ENCODE assay signal across 8 cellular contexts in the genomic region with DNA sequence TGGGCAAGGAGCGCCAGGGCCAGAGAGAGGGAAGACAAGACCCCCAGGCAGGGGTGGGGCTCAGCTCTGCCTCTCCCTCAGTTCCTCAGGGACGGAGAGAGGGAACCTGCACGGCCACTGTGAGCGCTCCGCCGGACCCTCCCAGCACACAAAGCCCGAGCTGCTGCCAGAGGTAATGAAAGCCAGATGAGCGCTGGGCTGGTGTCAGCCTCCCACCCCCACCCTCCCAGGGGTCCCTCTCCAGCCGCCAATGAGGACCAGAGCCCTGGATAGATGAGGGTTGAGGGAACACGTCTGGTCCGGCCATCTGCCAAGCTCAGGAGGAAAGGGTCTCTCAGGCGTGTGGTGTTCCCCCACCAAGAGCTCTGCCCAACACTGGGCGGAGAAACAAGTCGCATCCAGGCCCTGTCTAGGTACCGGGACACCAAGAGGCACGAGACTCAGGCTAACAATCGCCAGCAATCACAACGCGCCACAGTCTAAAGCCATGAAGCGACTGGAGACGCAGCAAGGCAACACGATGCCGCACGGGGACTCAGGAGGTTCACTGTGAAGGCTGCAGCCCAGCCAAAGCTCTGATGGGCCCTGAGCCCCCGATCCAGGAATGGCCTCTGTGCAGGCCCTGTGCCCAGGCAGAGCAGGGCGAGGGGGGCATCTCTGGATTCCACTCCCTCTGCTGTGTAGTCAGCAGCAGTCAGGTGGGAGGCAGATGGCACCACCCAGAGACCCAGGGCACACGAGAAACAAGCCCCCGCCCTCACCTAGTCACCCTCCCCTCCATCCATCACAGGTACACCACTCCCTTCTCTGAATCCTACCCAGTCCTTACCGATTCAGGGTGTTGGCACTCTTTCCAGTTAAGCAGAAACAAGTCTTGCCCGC. TPM values are rescaled to one million over a fixed set of nuclear protein-coding genes. Genes with fewer than 3 reads are reported as not detected.
DNase-seq lines count a peak whose midpoint lies in the region; ATAC-seq, FAIRE-seq and TF ChIP-seq lines count a peak whose summit lies in the region.

No MANE protein-coding gene starts in this region.

- no peak for TF ChIP-seq CTCF in adrenal gland (IDR thresholded peaks at IDR 0.05)

- no peak for ATAC-seq in HG02763 (IDR thresholded peaks at IDR 0.05; ENCODE audit: unreplicated experiment)

- peak overlapping the region in 2 of 4 donors; percentile 65 to 82 for H3K4me3 ChIP-seq in adrenal gland

- peaks cover 35% of the 10 kb centered on the region for H3K4me1 Mint-ChIP-seq in T-helper 2 cell treated with Interferon-gamma antibody and Interleukin-4, amounts not matched to agents 5 μg/mL and 100 μg/mL, for 36 hours (ENCODE audit: low read depth)

- H3K4me1 ChIP-seq in adrenal gland (replicated peaks in 1 of 2) = peaks cover 77 to 84% of the 10 kb centered on the region in 2 donors

- H3K27ac Mint-ChIP-seq in T-helper 2 cell treated with Interferon-gamma antibody and Interleukin-4, amounts not matched to agents 5 μg/mL and 100 μg/mL, for 36 hours = no peak overlapping the region

- H3K4me3 Mint-ChIP-seq in T-helper 2 cell treated with Interferon-gamma antibody and Interleukin-4, amounts not matched to agents 5 μg/mL and 100 μg/mL, for 36 hours = peak overlapping the region; percentile 80

- WGBS in adrenal gland, 4 donors = 56 to 73% (median 62%) methylated on average over 3 to 30 of the region's 30 CpGs

- intact Hi-C loops in adrenal gland (cut with DNase I) = no loop called here

- no peak for TF ChIP-seq POLR2A in adrenal gland (IDR thresholded peaks at IDR 0.05)

- no peak for DNase-seq in T-helper 2 cell treated with Interferon-gamma antibody and Interleukin-4, amounts not matched to agents 5 μg/mL and 100 μg/mL, for 36 hours (ENCODE audit: low spot score)
- DNase-seq in T-helper 2 cell (no peak), adrenal gland (peak in 2 of 7 donors; percentile 26 to 43), superior temporal gyrus (ENCODE audit: extremely low spot score) (peak; percentile 61), HTR-8/SVneo (ENCODE audit: insufficient read length, low spot score) (no peak), mucosa of gallbladder (ENCODE audit: low spot score) (no peak)

- peaks cover 4% of the 10 kb centered on the region for H3K36me3 Mint-ChIP-seq in T-helper 2 cell treated with Interferon-gamma antibody and Interleukin-4, amounts not matched to agents 5 μg/mL and 100 μg/mL, for 36 hours (ENCODE audit: low read depth)

- H3K27me3 Mint-ChIP-seq in T-helper 2 cell treated with Interferon-gamma antibody and Interleukin-4, amounts not matched to agents 5 μg/mL and 100 μg/mL, for 36 hours (ENCODE audit: low read depth) = no peaks in the 10 kb centered on the region

- no peaks in the 10 kb centered on the region for H3K27me3 ChIP-seq in adrenal gland
- no peaks in the 10 kb centered on the region for H3K27me3 ChIP-seq in layer of hippocampus (ENCODE audit: control insufficient read depth, insufficient read depth, low read length)

- H3K9me3 ChIP-seq in adrenal gland (replicated peaks in 1 of 3) = no peaks in the 10 kb centered on the region

- no peak for FAIRE-seq in HTR-8/SVneo (lab: Jason Lieb, UNC)

- peak overlapping the region; percentile 4 to 96 (median 85) for H3K27ac ChIP-seq in adrenal gland
- peak overlapping the region; percentile 97 for H3K27ac ChIP-seq in layer of hippocampus (ENCODE audit: low read depth, low read length)

- no peaks in the 10 kb centered on the region for H3K36me3 ChIP-seq in adrenal gland (replicated peaks in 1 of 2)

- no peaks in the 10 kb centered on the region for H3K9me3 Mint-ChIP-seq in T-helper 2 cell treated with Interferon-gamma antibody and Interleukin-4, amounts not matched to agents 5 μg/mL and 100 μg/mL, for 36 hours

RNA-seq across cellular contexts. Expression of a gene that starts 1.3 kb away (rescaled TPM):
- total RNA-seq in adrenal gland (100 to 1,000 TPM in 1 of 8 donors, 10 to 100 TPM in 7; 38.9 to 104 (median 67.5) TPM), mucosa of gallbladder (50.7 TPM)
- polyA plus RNA-seq in adrenal gland = 100 to 1,000 TPM in 1 of 3 donors, 10 to 100 TPM in 2; 21.3 to 170 (median 97.8) TPM

RNA-seq across cellular contexts. Expression of a gene that starts 44.0 kb away (rescaled TPM):
- total RNA-seq in adrenal gland (10 to 100 TPM; 14.9 to 67.5 (median 39.7) TPM), mucosa of gallbladder (26.5 TPM)
- 10 to 100 TPM in 2 of 3 donors, 1 to 10 TPM in 1; 6.7 to 29.0 (median 18.9) TPM for polyA plus RNA-seq in adrenal gland

RNA-seq across cellular contexts. Expression of a gene that starts 57.9 kb away (rescaled TPM):
- total RNA-seq in adrenal gland = 1 to 10 TPM in 5 of 8 donors, under 1 TPM in 2, not detected in 1; 0.28 to 6.1 (median 1.6) TPM
- polyA plus RNA-seq in adrenal gland = 1 to 10 TPM in 2 of 3 donors, under 1 TPM in 1; 0.27 to 2.7 (median 2.4) TPM
- 11.9 TPM for total RNA-seq in mucosa of gallbladder
